17 cellular contexts compared by ENCODE assay signal in genomic region chr3:72628065-72628464, GRCh38.
DNase-seq lines count a peak whose midpoint lies in the region; ATAC-seq, FAIRE-seq and TF ChIP-seq lines count a peak whose summit lies in the region.
"Had no signal": no experiment of that assay in that cellular context is flagged by ENCODE, and none has a peak within 500 bp of the region (broad histone marks: within the 10 kb centered on the region; RNA-seq: fewer than 3 reads in every experiment).

No MANE protein-coding gene starts in this region.

- no peaks in the 10 kb centered on the region for H3K9me3 ChIP-seq in prostate gland
- H3K9me3 ChIP-seq: ascending aorta, transverse colon had no signal

- no peak for ATAC-seq in HG02973 (IDR thresholded peaks at IDR 0.05; ENCODE audit: unreplicated experiment)
- ATAC-seq: left cardiac atrium had no signal

- H3K36me3 ChIP-seq in bronchial epithelial cell (ENCODE audit: control insufficient read depth, insufficient read depth, low read length), result no peaks in the 10 kb centered on the region
- no peaks in the 10 kb centered on the region for H3K36me3 ChIP-seq in prostate gland
- H3K36me3 ChIP-seq: ascending aorta, transverse colon had no signal

- DNase-seq in T-helper 1 cell (no peak), NCI-H345 treated with DMSO at 0.1 percent for 48 hours (lab: John Stamatoyannopoulos, UW; ENCODE audit: unreplicated experiment) (peak; percentile 65), bronchial epithelial cell (ENCODE audit: low read depth) (peak; percentile 97), prostate gland (ENCODE audit: low spot score) (peak; percentile 88), A172 (ENCODE audit: low spot score) (no peak), cerebellum (ENCODE audit: low spot score) (no peak)
- DNase-seq: EL, KG1, left cardiac atrium, NCI-H2029, small intestine, transverse colon had no signal

- intact Hi-C loops in prostate gland (cut with DNase I), result no loop called here

- H3K27me3 ChIP-seq in bronchial epithelial cell (ENCODE audit: control insufficient read depth, insufficient read depth, low read length), result no peaks in the 10 kb centered on the region
- no peaks in the 10 kb centered on the region for H3K27me3 ChIP-seq in prostate gland (replicated peaks; ENCODE audit: insufficient read depth)
- H3K27me3 ChIP-seq: ascending aorta, transverse colon had no signal

- no peaks in the 10 kb centered on the region for H3K27me3 Mint-ChIP-seq in T-helper 1 cell treated with Interleukin-12 subunit alpha and Interleukin-12 subunit beta and Interleukin-4 antibody, amounts not matched to agents 30 μg/mL and 1 μg/mL, for 36 hours (ENCODE audit: low read depth)

- no peaks in the 10 kb centered on the region for H3K4me1 ChIP-seq in prostate gland (replicated peaks)
- H3K4me1 ChIP-seq: ascending aorta had no signal

- H3K4me3 ChIP-seq in bronchial epithelial cell (ENCODE audit: low read depth, low read length) (no peak overlapping the region), prostate gland (no peak overlapping the region)
- H3K4me3 ChIP-seq: ascending aorta, transverse colon had no signal

- H3K4me1 Mint-ChIP-seq in T-helper 1 cell treated with Interleukin-12 subunit alpha and Interleukin-12 subunit beta and Interleukin-4 antibody, amounts not matched to agents 30 μg/mL and 1 μg/mL, for 36 hours (ENCODE audit: low read depth), result peaks cover 27% of the 10 kb centered on the region

- peaks cover 8% of the 10 kb centered on the region for H3K9me3 Mint-ChIP-seq in T-helper 1 cell treated with Interleukin-12 subunit alpha and Interleukin-12 subunit beta and Interleukin-4 antibody, amounts not matched to agents 30 μg/mL and 1 μg/mL, for 36 hours

- TF ChIP-seq POLR2A in prostate gland (IDR thresholded peaks at IDR 0.05), result no peak

- peak; percentile 93 for FAIRE-seq in bronchial epithelial cell (lab: Jason Lieb, UNC)
- FAIRE-seq: RCC 7860, small intestine had no signal

- H3K27ac Mint-ChIP-seq in T-helper 1 cell treated with Interleukin-12 subunit alpha and Interleukin-12 subunit beta and Interleukin-4 antibody, amounts not matched to agents 30 μg/mL and 1 μg/mL, for 36 hours, result peak overlapping the region; percentile 34

- TF ChIP-seq CTCF in bronchial epithelial cell (IDR thresholded peaks at IDR 0.05; ENCODE audit: insufficient read depth, low read length, severe bottlenecking) (no peak), prostate gland (IDR thresholded peaks at IDR 0.05) (no peak)

- 33% methylated on average over 6 of the region's 6 CpGs for WGBS in prostate gland

- no peak overlapping the region for H3K4me3 Mint-ChIP-seq in T-helper 1 cell treated with Interleukin-12 subunit alpha and Interleukin-12 subunit beta and Interleukin-4 antibody, amounts not matched to agents 30 μg/mL and 1 μg/mL, for 36 hours
- H3K4me3 Mint-ChIP-seq: neural crest cell had no signal

- H3K36me3 Mint-ChIP-seq in T-helper 1 cell treated with Interleukin-12 subunit alpha and Interleukin-12 subunit beta and Interleukin-4 antibody, amounts not matched to agents 30 μg/mL and 1 μg/mL, for 36 hours (ENCODE audit: low read depth), result peaks cover 4% of the 10 kb centered on the region

- H3K27ac ChIP-seq in prostate gland, result no peak overlapping the region
- H3K27ac ChIP-seq: ascending aorta, transverse colon had no signal

Comparison
In these comparisons a context has a peak if more than half of its experiments do, and no peak if none do; other contexts are left out.
1. DNase-seq: peak in NCI-H345 treated with DMSO at 0.1 percent for 48 hours (single experiment), bronchial epithelial cell (single experiment) and prostate gland (single experiment); none in T-helper 1 cell (0 of 5), A172 (single experiment) and cerebellum (single experiment).